In the genomic region with DNA sequence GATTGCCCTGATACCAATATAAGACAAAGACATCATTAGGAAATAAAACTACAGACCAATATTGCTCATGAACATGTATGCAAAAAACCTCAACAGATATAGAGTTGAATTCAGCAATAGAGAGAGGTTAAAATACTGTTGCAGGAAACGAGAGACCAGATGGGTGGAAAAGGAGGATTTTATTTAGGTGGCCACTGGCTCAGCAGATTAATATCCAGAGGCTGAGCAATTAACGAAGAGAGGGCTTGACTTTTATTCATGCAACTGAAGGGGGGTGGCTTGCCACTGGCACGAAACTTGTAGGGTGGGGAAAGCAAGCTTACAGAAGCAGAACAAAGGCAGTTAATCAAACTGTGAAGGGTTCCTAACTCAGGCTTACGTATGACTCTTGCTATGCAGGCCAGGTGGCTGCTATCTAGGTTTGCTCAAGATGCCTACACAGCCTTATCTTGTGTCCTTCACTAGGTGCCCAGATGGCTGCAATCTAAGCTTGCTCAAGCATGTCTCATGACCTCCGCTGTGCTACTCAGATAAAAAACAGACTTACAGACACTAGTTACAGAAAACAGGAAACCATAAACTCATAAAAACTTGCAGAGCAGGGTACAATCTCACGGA, we compare ENCODE assay signal across 1 cellular context.
TF ChIP-seq lines count a peak whose summit lies in the region.

No MANE protein-coding gene starts in this region.

TF ChIP-seq in H1, 55 proteins besides CTCF, POLR2A, EP300 and RAD21 (continued from another document):
- TF ChIP-seq POU5F1 (IDR thresholded peaks at IDR 0.05; ENCODE audit: low read depth, low read length) (no peak), JUND (IDR thresholded peaks at IDR 0.05; ENCODE audit: low read length) (no peak), BACH1 (IDR thresholded peaks at IDR 0.05; ENCODE audit: low read length) (no peak), GABPA (IDR thresholded peaks at IDR 0.05; ENCODE audit: borderline replicate concordance, insufficient read depth, low read length) (no peak)
- TF ChIP-seq, protein P1, sequence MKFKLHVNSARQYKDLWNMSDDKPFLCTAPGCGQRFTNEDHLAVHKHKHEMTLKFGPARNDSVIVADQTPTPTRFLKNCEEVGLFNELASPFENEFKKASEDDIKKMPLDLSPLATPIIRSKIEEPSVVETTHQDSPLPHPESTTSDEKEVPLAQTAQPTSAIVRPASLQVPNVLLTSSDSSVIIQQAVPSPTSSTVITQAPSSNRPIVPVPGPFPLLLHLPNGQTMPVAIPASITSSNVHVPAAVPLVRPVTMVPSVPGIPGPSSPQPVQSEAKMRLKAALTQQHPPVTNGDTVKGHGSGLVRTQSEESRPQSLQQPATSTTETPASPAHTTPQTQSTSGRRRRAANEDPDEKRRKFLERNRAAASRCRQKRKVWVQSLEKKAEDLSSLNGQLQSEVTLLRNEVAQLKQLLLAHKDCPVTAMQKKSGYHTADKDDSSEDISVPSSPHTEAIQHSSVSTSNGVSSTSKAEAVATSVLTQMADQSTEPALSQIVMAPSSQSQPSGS (IDR thresholded peaks at IDR 0.05; ENCODE audit: low read length): no peak
